ENCODE assay signal across 16 cellular contexts in the genomic region with DNA sequence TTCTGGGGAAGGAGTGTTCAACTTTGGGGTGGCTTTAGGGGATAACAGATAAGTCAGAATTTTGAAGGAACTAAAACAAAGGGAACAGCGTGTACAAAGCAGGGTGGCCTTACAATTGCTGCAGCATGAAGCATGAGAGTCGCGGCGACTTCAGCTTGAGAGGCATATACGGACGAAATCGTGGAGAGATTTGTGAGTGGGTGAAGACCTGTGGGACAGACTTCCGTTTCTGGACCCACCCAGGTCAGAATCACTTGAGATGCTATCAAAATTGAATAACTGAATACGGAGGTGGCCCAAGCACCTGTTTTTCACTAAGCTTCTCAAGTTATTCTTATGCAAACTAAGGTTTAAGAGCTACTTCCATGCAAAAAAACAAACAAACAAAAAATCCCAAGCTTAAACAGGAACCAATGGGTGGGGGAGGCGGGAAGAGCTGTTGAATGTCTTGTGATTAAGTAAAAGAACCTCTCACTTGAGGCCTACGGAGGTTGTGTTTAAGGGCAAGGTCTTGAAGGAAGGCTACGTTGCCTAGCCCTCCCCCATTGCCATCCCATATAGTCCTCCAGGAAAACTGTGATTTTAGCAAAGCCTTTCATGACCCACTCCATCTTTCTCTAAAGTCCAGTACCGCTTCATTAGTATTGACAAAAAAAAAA. TPM values are rescaled to one million over a fixed set of nuclear protein-coding genes. Genes with fewer than 3 reads are reported as not detected.
DNase-seq lines count a peak whose midpoint lies in the region; ATAC-seq and TF ChIP-seq lines count a peak whose summit lies in the region.
"Had no signal": no experiment of that assay in that cellular context is flagged by ENCODE, and none has a peak within 500 bp of the region (broad histone marks: within the 10 kb centered on the region; RNA-seq: fewer than 3 reads in every experiment).

No MANE protein-coding gene starts in this region.

- H3K9me3 Mint-ChIP-seq in glutamatergic neuron (ENCODE audit: unreplicated experiment) = peaks cover 15% of the 10 kb centered on the region
- peaks cover 23% of the 10 kb centered on the region for H3K9me3 Mint-ChIP-seq in nephron progenitor cell
- H3K9me3 Mint-ChIP-seq: activated T-cell treated with anti-CD3 and anti-CD28 coated beads, Interleukin-2, amount 50 U/mL, for 72 hours had no signal

- no TSS peak for BruUV-seq in OCI-LY7 (replicated peaks; lab: Mats Ljungman, UMichigan)

- peak overlapping the region; percentile 82; the same call in 1 of the 2 replicates for H3K4me2 ChIP-seq in OCI-LY7 (ENCODE audit: low read length)

- no peak for TF ChIP-seq POLR2A in GM18505 (IDR thresholded peaks at IDR 0.05; ENCODE audit: borderline replicate concordance, extremely low read depth, insufficient read depth, insufficient read length)

- H3K4me3 ChIP-seq in H7 (ENCODE audit: insufficient read depth, low read depth, low read length) (peak overlapping the region; percentile 37; the same call in 1 of the 2 replicates), OCI-LY7 (ENCODE audit: low read depth, low read length, poor library complexity, severe bottlenecking) (no peak overlapping the region)

- H3K27ac Mint-ChIP-seq in glutamatergic neuron (ENCODE audit: unreplicated experiment) (peak overlapping the region; percentile 78), nephron progenitor cell (no peak overlapping the region)

- TF ChIP-seq CTCF in OCI-LY7 (conservative IDR thresholded peaks at IDR 0.05; ENCODE audit: low read length) (no peak), glutamatergic neuron (IDR thresholded peaks at IDR 0.05; ENCODE audit: partially characterized antibody, unreplicated experiment) (no peak), nephron progenitor cell (IDR thresholded peaks at IDR 0.05) (no peak)

- intact Hi-C loops in OCI-LY7 (cut with micrococcal nuclease; ENCODE audit: unreplicated experiment) = no loop called here

- peaks cover 10% of the 10 kb centered on the region; the same call in 1 of the 2 replicates for H4K20me1 ChIP-seq in OCI-LY7 (ENCODE audit: insufficient read depth, low read length)

- no peaks in the 10 kb centered on the region for H3K36me3 Mint-ChIP-seq in glutamatergic neuron (ENCODE audit: unreplicated experiment)
- peaks cover 25% of the 10 kb centered on the region for H3K36me3 Mint-ChIP-seq in nephron progenitor cell (ENCODE audit: low read depth)

- DNase-seq in H7 = peak; percentile 76
- no peak for DNase-seq in OCI-LY7 (ENCODE audit: low spot score)
- DNase-seq in glutamatergic neuron = no peak
- no peak for DNase-seq in nephron progenitor cell
- DNase-seq in NCI-H1436 treated with DMSO at 0.1 percent for 48 hours (lab: John Stamatoyannopoulos, UW) = no peak
- DNase-seq in AG08396 (ENCODE audit: low spot score) = no peak
- DNase-seq in RPMI8226 = no peak
- DNase-seq: activated CD4-positive, CD25-positive, alpha-beta regulatory T cell treated with anti-CD3 and anti-CD28 coated beads, Interleukin-2, amount 50 U/mL, for 72 hours; activated T-cell treated with anti-CD3 and anti-CD28 coated beads, Interleukin-2, amount 50 U/mL, for 72 hours; brain microvascular endothelial cell; CD4-positive, alpha-beta memory T cell; left ventricle myocardium inferior; MG63; NCI-H2107; stimulated activated CD4-positive, alpha-beta T cell treated with anti-CD3 and anti-CD28 coated beads, Interleukin-12 subunit alpha, Interleukin-12 subunit beta, amount 100 ng/mL, for 4 hours had no signal

- no peak for ATAC-seq in GM18505 (IDR thresholded peaks at IDR 0.05; ENCODE audit: unreplicated experiment)

- peaks cover 28% of the 10 kb centered on the region for H3K79me2 ChIP-seq in OCI-LY7 (ENCODE audit: insufficient read depth, low read depth, low read length)

- H3K36me3 ChIP-seq in H7 (replicated peaks; ENCODE audit: control insufficient read depth, insufficient read depth, low read length) (peaks cover 2% of the 10 kb centered on the region), OCI-LY7 (ENCODE audit: insufficient read depth, low read length) (peaks cover 7% of the 10 kb centered on the region; the same call in 1 of the 2 replicates)
- H3K36me3 ChIP-seq: brain microvascular endothelial cell, left ventricle myocardium inferior, MG63 had no signal

- no peaks in the 10 kb centered on the region for H3K27me3 ChIP-seq in H7 (ENCODE audit: control insufficient read depth, insufficient read depth, low read length)
- H3K27me3 ChIP-seq: brain microvascular endothelial cell, MG63 had no signal

- H3K9me3 ChIP-seq in OCI-LY7 (ENCODE audit: low read length) = no peaks in the 10 kb centered on the region
- H3K9me3 ChIP-seq: left ventricle myocardium inferior, MG63 had no signal

- CTCF ChIA-PET in OCI-LY7 (lab: Charles Lee; ENCODE audit: unreplicated experiment) = no interaction called here

- H3K4me3 Mint-ChIP-seq in glutamatergic neuron (ENCODE audit: unreplicated experiment) (peak overlapping the region; percentile 76), nephron progenitor cell (peak overlapping the region; percentile 88)

- H2AFZ ChIP-seq in OCI-LY7 (ENCODE audit: low read length) = peak overlapping the region; percentile 92; the same call in 1 of the 2 replicates

- peaks cover 7% of the 10 kb centered on the region for H3K4me1 ChIP-seq in OCI-LY7 (ENCODE audit: insufficient read depth, low read length, poor library complexity, severe bottlenecking)

- H3K4me1 Mint-ChIP-seq in glutamatergic neuron (ENCODE audit: low read depth, unreplicated experiment) (peaks cover 9% of the 10 kb centered on the region), nephron progenitor cell (peaks cover 38% of the 10 kb centered on the region)

- H3K27me3 Mint-ChIP-seq in glutamatergic neuron (ENCODE audit: unreplicated experiment) = peaks cover 15% of the 10 kb centered on the region
- peaks cover 10% of the 10 kb centered on the region for H3K27me3 Mint-ChIP-seq in nephron progenitor cell (ENCODE audit: low read depth, poor library complexity)

- no peak overlapping the region for H3K27ac ChIP-seq in OCI-LY7 (ENCODE audit: low read depth, low read length, poor library complexity, severe bottlenecking)

- POLR2A ChIA-PET in OCI-LY7 (lab: Charles Lee) = interaction anchor here (0.6 to 1.2 kb wide), 6 partner anchors 10 to 501 kb away, joined by 3 to 5 read pairs (median 3); a partner anchor contains a TSS

- H3K9me2 ChIP-seq in OCI-LY7 (ENCODE audit: insufficient read depth, low read length) = no peaks in the 10 kb centered on the region

RNA-seq across cellular contexts. Expression of a gene that starts 1.4 kb away (rescaled TPM):
- 102 and 132 TPM in 2 replicates for total RNA-seq in H7 (2014; rRNA removed; shearing (Covaris generic))
- total RNA-seq in OCI-LY7 (2014; rRNA removed; shearing (Covaris generic)) = 16.2 and 17.5 TPM in 2 replicates
- total RNA-seq in OCI-LY7 (2022) (26.8 and 28.5 TPM in 2 replicates), glutamatergic neuron (ENCODE audit: unreplicated experiment) (85.6 TPM)
